In genomic region chr19:46622118-46622446, GRCh38 we compare ENCODE assay signal across 16 cellular contexts. TPM values are rescaled to one million over a fixed set of nuclear protein-coding genes. Genes with fewer than 3 reads are reported as not detected.
DNase-seq lines count a peak whose midpoint lies in the region; ATAC-seq lines count a peak whose summit lies in the region.
"Had no signal": no experiment of that assay in that cellular context is flagged by ENCODE, and none has a peak within 500 bp of the region (broad histone marks: within the 10 kb centered on the region; RNA-seq: fewer than 3 reads in every experiment).

No MANE protein-coding gene starts in this region.

- H3K9me3 ChIP-seq in mesenchymal stem cell (ENCODE audit: control insufficient read depth, low read length) = no peaks in the 10 kb centered on the region
- no peaks in the 10 kb centered on the region for H3K9me3 ChIP-seq in aorta (ENCODE audit: control insufficient read depth, low read length)
- H3K9me3 ChIP-seq: adrenal gland had no signal

- peaks cover 0 to 5% of the 10 kb centered on the region in 2 experiments for H3K36me3 ChIP-seq in mesenchymal stem cell (ENCODE audit: control insufficient read depth in 1 of 2, insufficient read depth in 2 of 2, low read depth in 1 of 2, low read length in 2 of 2)
- no peaks in the 10 kb centered on the region for H3K36me3 ChIP-seq in aorta (ENCODE audit: control insufficient read depth in 1 of 2, insufficient read depth in 2 of 2, low read length in 1 of 2)
- H3K36me3 ChIP-seq: adrenal gland had no signal

- no peak overlapping the region for H2BK5ac ChIP-seq in mesenchymal stem cell (ENCODE audit: low read depth, low read length, poor library complexity, severe bottlenecking)

- peak overlapping the region in 1 of 2 experiments; percentile 68 for H3K4ac ChIP-seq in mesenchymal stem cell (ENCODE audit: low read depth in 1 of 2, low read length in 2 of 2)

- H2AK5ac ChIP-seq in mesenchymal stem cell (ENCODE audit: low read length, severe bottlenecking) = no peak overlapping the region

- peaks cover 0 to 19% of the 10 kb centered on the region in 2 experiments for H3K27me3 ChIP-seq in mesenchymal stem cell (ENCODE audit: control insufficient read depth in 1 of 2, insufficient read depth in 1 of 2, low read length in 2 of 2)
- no peaks in the 10 kb centered on the region for H3K27me3 ChIP-seq in aorta (ENCODE audit: control insufficient read depth in 1 of 2, insufficient read depth in 2 of 2, low read length in 1 of 2)
- H3K27me3 ChIP-seq: adrenal gland had no signal

- peak overlapping the region; percentile 16 to 71 for H3K18ac ChIP-seq in mesenchymal stem cell (ENCODE audit: low read depth in 1 of 2, low read length in 2 of 2)

- H3K27ac ChIP-seq in mesenchymal stem cell (ENCODE audit: low read length, poor library complexity, severe bottlenecking) (no peak overlapping the region), aorta (ENCODE audit: low read depth in 1 of 2, low read length in 2 of 2) (peak overlapping the region; percentile 78 to 84)
- H3K27ac ChIP-seq: foreskin keratinocyte had no signal

- peak overlapping the region; percentile 60 for H3K9ac ChIP-seq in mesenchymal stem cell (ENCODE audit: low read length)

- peak overlapping the region; percentile 93 for H4K91ac ChIP-seq in mesenchymal stem cell (ENCODE audit: low read length)

- H4K8ac ChIP-seq in mesenchymal stem cell (ENCODE audit: low read length) = peak overlapping the region; percentile 92

- intact Hi-C loops in activated T-helper 2 cell treated with anti-CD3 and anti-CD28 coated beads, Interferon-gamma antibody, Interleukin-2, Interleukin-4, amounts not matched to agents 10 μg/mL and 5 μg/mL and 100 μg/mL, durations not matched to agents 14 hours and 24 hours and 36 hours (cut with micrococcal nuclease) = no loop called here
- intact Hi-C loops in aorta (cut with DNase I) = no loop called here

- no peak for DNase-seq in stimulated activated naive CD8-positive, alpha-beta T cell treated with anti-CD3 and anti-CD28 coated beads, Interleukin-15, Interleukin-2, amounts not matched to agents 100 U/mL and 50 U/mL, for 24 hours
- no peak for DNase-seq in activated T-helper 2 cell treated with anti-CD3 and anti-CD28 coated beads, Interferon-gamma antibody, Interleukin-2, Interleukin-4, amounts not matched to agents 10 μg/mL and 5 μg/mL and 100 μg/mL, durations not matched to agents 14 hours and 24 hours and 36 hours (ENCODE audit: low spot score)
- DNase-seq in mesenchymal stem cell = no peak
- DNase-seq in aorta = peak in 1 of 2 donors; percentile 31
- no peak for DNase-seq in stimulated activated CD4-positive, alpha-beta T cell treated with anti-CD3 and anti-CD28 coated beads, Interleukin-4, amount 100 ng/mL, for 24 hours
- no peak for DNase-seq in NCI-H1105 treated with DMSO at 0.1 percent for 48 hours (lab: John Stamatoyannopoulos, UW)
- no peak for DNase-seq in AG08395 (ENCODE audit: low spot score)
- DNase-seq: activated CD8-positive, alpha-beta memory T cell treated with anti-CD3 and anti-CD28 coated beads for 24 hours; adrenal gland; COR-L47; dermis blood vessel endothelial cell; foreskin keratinocyte; MV-4-11 had no signal

- peak overlapping the region in 1 of 2 experiments; percentile 79 for H3K14ac ChIP-seq in mesenchymal stem cell (ENCODE audit: low read length in 2 of 2)

- H3K27me3 Mint-ChIP-seq in stimulated activated naive CD8-positive, alpha-beta T cell treated with anti-CD3 and anti-CD28 coated beads, Interleukin-15, Interleukin-2, amounts not matched to agents 100 ng/mL and 50 ng/mL, for 24 hours = no peaks in the 10 kb centered on the region
- no peaks in the 10 kb centered on the region for H3K27me3 Mint-ChIP-seq in activated T-helper 2 cell treated with anti-CD3 and anti-CD28 coated beads, Interferon-gamma antibody, Interleukin-2, Interleukin-4, amounts not matched to agents 10 μg/mL and 5 μg/mL and 100 μg/mL, durations not matched to agents 14 hours and 24 hours and 36 hours (ENCODE audit: low read depth)

- no peaks in the 10 kb centered on the region for H3K79me1 ChIP-seq in mesenchymal stem cell (replicated peaks; ENCODE audit: low read length, poor library complexity, severe bottlenecking)

- peak overlapping the region; percentile 96 for H3K27ac Mint-ChIP-seq in stimulated activated naive CD8-positive, alpha-beta T cell treated with anti-CD3 and anti-CD28 coated beads, Interleukin-15, Interleukin-2, amounts not matched to agents 100 ng/mL and 50 ng/mL, for 24 hours
- H3K27ac Mint-ChIP-seq in activated T-helper 2 cell treated with anti-CD3 and anti-CD28 coated beads, Interferon-gamma antibody, Interleukin-2, Interleukin-4, amounts not matched to agents 10 μg/mL and 5 μg/mL and 100 μg/mL, durations not matched to agents 14 hours and 24 hours and 36 hours = peak overlapping the region; percentile 98

- ATAC-seq in stimulated activated naive CD8-positive, alpha-beta T cell treated with anti-CD3 and anti-CD28 coated beads, Interleukin-15, Interleukin-2, amounts not matched to agents 100 U/mL and 50 U/mL, for 24 hours = no peak
- ATAC-seq in aorta (ENCODE audit: low FRiP score) = no peak
- ATAC-seq: foreskin keratinocyte, sciatic nerve had no signal

- peak overlapping the region; percentile 66 for H2BK120ac ChIP-seq in mesenchymal stem cell (ENCODE audit: low read depth, low read length)

- no peaks in the 10 kb centered on the region for H3K9me3 Mint-ChIP-seq in stimulated activated naive CD8-positive, alpha-beta T cell treated with anti-CD3 and anti-CD28 coated beads, Interleukin-15, Interleukin-2, amounts not matched to agents 100 ng/mL and 50 ng/mL, for 24 hours
- H3K9me3 Mint-ChIP-seq in activated T-helper 2 cell treated with anti-CD3 and anti-CD28 coated beads, Interferon-gamma antibody, Interleukin-2, Interleukin-4, amounts not matched to agents 10 μg/mL and 5 μg/mL and 100 μg/mL, durations not matched to agents 14 hours and 24 hours and 36 hours = no peaks in the 10 kb centered on the region

- H3K4me2 ChIP-seq in mesenchymal stem cell (ENCODE audit: low read length, poor library complexity, severe bottlenecking) = no peak overlapping the region

- 79% methylated on average over 7 of the region's 7 CpGs for WGBS in mesenchymal stem cell
- 10 to 21% methylated on average over 7 of the region's 7 CpGs for WGBS in aorta, 2 donors

- H3K4me3 ChIP-seq in mesenchymal stem cell (ENCODE audit: insufficient read depth in 1 of 2, low read depth in 1 of 2, low read length in 2 of 2) = peak overlapping the region in 1 of 2 experiments; percentile 60
- peak overlapping the region; percentile 3 to 39 for H3K4me3 ChIP-seq in aorta (ENCODE audit: low read length in 2 of 2)

- H3K4me3 Mint-ChIP-seq in stimulated activated naive CD8-positive, alpha-beta T cell treated with anti-CD3 and anti-CD28 coated beads, Interleukin-15, Interleukin-2, amounts not matched to agents 100 ng/mL and 50 ng/mL, for 24 hours = peak overlapping the region; percentile 85
- H3K4me3 Mint-ChIP-seq in activated T-helper 2 cell treated with anti-CD3 and anti-CD28 coated beads, Interferon-gamma antibody, Interleukin-2, Interleukin-4, amounts not matched to agents 10 μg/mL and 5 μg/mL and 100 μg/mL, durations not matched to agents 14 hours and 24 hours and 36 hours (ENCODE audit: low read depth) = peak overlapping the region; percentile 92

- H3K4me1 Mint-ChIP-seq in stimulated activated naive CD8-positive, alpha-beta T cell treated with anti-CD3 and anti-CD28 coated beads, Interleukin-15, Interleukin-2, amounts not matched to agents 100 ng/mL and 50 ng/mL, for 24 hours (ENCODE audit: low read depth) = peaks cover 82% of the 10 kb centered on the region
- H3K4me1 Mint-ChIP-seq in activated T-helper 2 cell treated with anti-CD3 and anti-CD28 coated beads, Interferon-gamma antibody, Interleukin-2, Interleukin-4, amounts not matched to agents 10 μg/mL and 5 μg/mL and 100 μg/mL, durations not matched to agents 14 hours and 24 hours and 36 hours (ENCODE audit: low read depth) = peaks cover 61% of the 10 kb centered on the region

- peak overlapping the region; percentile 94 for H2BK15ac ChIP-seq in mesenchymal stem cell (ENCODE audit: low read depth, poor library complexity, severe bottlenecking)

- H2AFZ ChIP-seq in mesenchymal stem cell (ENCODE audit: low read depth, low read length) = no peak overlapping the region

- no peak overlapping the region for H3K23ac ChIP-seq in mesenchymal stem cell (ENCODE audit: low read length in 2 of 2)

- H3K36me3 Mint-ChIP-seq in stimulated activated naive CD8-positive, alpha-beta T cell treated with anti-CD3 and anti-CD28 coated beads, Interleukin-15, Interleukin-2, amounts not matched to agents 100 ng/mL and 50 ng/mL, for 24 hours (ENCODE audit: low read depth) = peaks cover 28% of the 10 kb centered on the region
- H3K36me3 Mint-ChIP-seq in activated T-helper 2 cell treated with anti-CD3 and anti-CD28 coated beads, Interferon-gamma antibody, Interleukin-2, Interleukin-4, amounts not matched to agents 10 μg/mL and 5 μg/mL and 100 μg/mL, durations not matched to agents 14 hours and 24 hours and 36 hours (ENCODE audit: low read depth) = peaks cover 63% of the 10 kb centered on the region

- peak overlapping the region; percentile 99 to 100 for H2BK12ac ChIP-seq in mesenchymal stem cell (ENCODE audit: low read length in 2 of 2)

- peaks cover 8% of the 10 kb centered on the region for H3K4me1 ChIP-seq in mesenchymal stem cell (ENCODE audit: control insufficient read depth, insufficient read depth, low read depth, low read length)
- H3K4me1 ChIP-seq in aorta (ENCODE audit: control insufficient read depth in 1 of 2, insufficient read depth in 2 of 2, low read length in 2 of 2) = peaks cover 0 to 2% of the 10 kb centered on the region in 2 donors
- H3K4me1 ChIP-seq: foreskin keratinocyte had no signal

RNA-seq across cellular contexts. Expression of gene PTGIR, which starts 2.8 kb away (rescaled TPM):
- total RNA-seq in activated T-helper 2 cell treated with anti-CD3 and anti-CD28 coated beads, Interferon-gamma antibody, Interleukin-2, Interleukin-4, amounts not matched to agents 10 μg/mL and 5 μg/mL and 100 μg/mL, durations not matched to agents 14 hours and 24 hours and 36 hours = 214 and 218 TPM in 2 replicates
- 20.7 TPM for polyA plus RNA-seq in mesenchymal stem cell (2013, experiment 1 of 2)
- polyA plus RNA-seq in mesenchymal stem cell (2013, experiment 2 of 2) = 19.9 TPM
- 10 to 100 TPM; 70.4 to 70.8 TPM for total RNA-seq in aorta
- polyA plus RNA-seq in aorta = 100 to 1,000 TPM in 1 of 2 donors, 10 to 100 TPM in 1; 17.3 to 119 TPM
- total RNA-seq: dermis blood vessel endothelial cell, foreskin keratinocyte had no signal

RNA-seq across cellular contexts. Expression of gene GNG8, which starts 13.9 kb away (rescaled TPM):
- total RNA-seq in activated T-helper 2 cell treated with anti-CD3 and anti-CD28 coated beads, Interferon-gamma antibody, Interleukin-2, Interleukin-4, amounts not matched to agents 10 μg/mL and 5 μg/mL and 100 μg/mL, durations not matched to agents 14 hours and 24 hours and 36 hours = 21.4 and 29.1 TPM in 2 replicates
- polyA plus RNA-seq in mesenchymal stem cell (2013, experiment 1 of 2) = not detected
- polyA plus RNA-seq in mesenchymal stem cell (2013, experiment 2 of 2) = 1.3 TPM
- 1 to 10 TPM; 3.0 to 4.5 TPM for total RNA-seq in aorta
- not detected for polyA plus RNA-seq in aorta
- total RNA-seq: dermis blood vessel endothelial cell, foreskin keratinocyte, H4, sciatic nerve had no signal
- polyA plus RNA-seq: adrenal gland, foreskin keratinocyte had no signal

RNA-seq across cellular contexts. Expression of gene CALM3, which starts 21.0 kb away (rescaled TPM):
- total RNA-seq in activated T-helper 2 cell treated with anti-CD3 and anti-CD28 coated beads, Interferon-gamma antibody, Interleukin-2, Interleukin-4, amounts not matched to agents 10 μg/mL and 5 μg/mL and 100 μg/mL, durations not matched to agents 14 hours and 24 hours and 36 hours = 537 and 553 TPM in 2 replicates
- polyA plus RNA-seq in mesenchymal stem cell (2013, experiment 1 of 2) = 253 TPM
- 257 TPM for polyA plus RNA-seq in mesenchymal stem cell (2013, experiment 2 of 2)
- total RNA-seq in aorta = 100 to 1,000 TPM; 212 to 237 TPM
- 100 to 1,000 TPM; 197 to 240 TPM for polyA plus RNA-seq in aorta

RNA-seq across cellular contexts. Expression of gene DACT3, which starts 38.9 kb away (rescaled TPM):
- total RNA-seq in activated T-helper 2 cell treated with anti-CD3 and anti-CD28 coated beads, Interferon-gamma antibody, Interleukin-2, Interleukin-4, amounts not matched to agents 10 μg/mL and 5 μg/mL and 100 μg/mL, durations not matched to agents 14 hours and 24 hours and 36 hours = 6.1 and 6.5 TPM in 2 replicates
- polyA plus RNA-seq in mesenchymal stem cell (2013, experiment 1 of 2) = 25.9 TPM
- polyA plus RNA-seq in mesenchymal stem cell (2013, experiment 2 of 2) = 26.2 TPM
- total RNA-seq in aorta = 100 to 1,000 TPM in 1 of 2 donors, 10 to 100 TPM in 1; 84.1 to 216 TPM
- polyA plus RNA-seq in aorta = 10 to 100 TPM; 24.4 to 47.0 TPM
